11 cellular contexts compared by ENCODE assay signal in genomic region chr19:4972509-4973230, GRCh38. TPM values are rescaled to one million over a fixed set of nuclear protein-coding genes. Genes with fewer than 3 reads are reported as not detected.
A peak's percentile ranks its signal among the peaks of the same experiment; 100 is the strongest.
DNase-seq lines count a peak whose midpoint lies in the region; ATAC-seq and TF ChIP-seq lines count a peak whose summit lies in the region.
"Had no signal": no experiment of that assay in that cellular context is flagged by ENCODE, and none has a peak within 500 bp of the region (broad histone marks: within the 10 kb centered on the region; RNA-seq: fewer than 3 reads in every experiment).

No MANE protein-coding gene starts in this region.

- TF ChIP-seq CTCF in dorsolateral prefrontal cortex (IDR thresholded peaks at IDR 0.05 in 54 of 56, conservative IDR thresholded peaks at IDR 0.05 in 2 of 56; ENCODE audit: low read depth in 1 of 56, partially characterized antibody in 56 of 56): no peak

- H3K27ac ChIP-seq in esophagus (ENCODE audit: low read depth in 2 of 2, low read length in 1 of 2): peak overlapping the region; percentile 66 to 89
- H3K27ac ChIP-seq in dorsolateral prefrontal cortex: peak overlapping the region in 3 of 59 donors; percentile 1 to 20 (median 18)

- H3K4me1 ChIP-seq in esophagus (ENCODE audit: control insufficient read depth in 2 of 2, insufficient read depth in 2 of 2, low read length in 1 of 2): peaks cover 12 to 36% of the 10 kb centered on the region in 2 donors

- H3K27me3 ChIP-seq in esophagus (ENCODE audit: control insufficient read depth in 1 of 2, insufficient read depth in 2 of 2, low read length in 2 of 2) (no peaks in the 10 kb centered on the region), dorsolateral prefrontal cortex (no peaks in the 10 kb centered on the region)
- H3K27me3 ChIP-seq: heart left ventricle had no signal

- H3K36me3 ChIP-seq in esophagus (ENCODE audit: control insufficient read depth in 2 of 2, insufficient read depth in 2 of 2, low read length in 1 of 2): peaks cover 0 to 5% of the 10 kb centered on the region in 2 donors
- H3K36me3 ChIP-seq: heart left ventricle had no signal

- peak overlapping the region in 1 of 2 donors; percentile 11 for H3K4me3 ChIP-seq in esophagus (ENCODE audit: low read depth in 1 of 2, low read length in 2 of 2)
- no peak overlapping the region for H3K4me3 ChIP-seq in dorsolateral prefrontal cortex

- DNase-seq in GM03348 (ENCODE audit: low spot score): peak; percentile 43
- DNase-seq in renal cortical epithelial cell (ENCODE audit: low read depth): peak; percentile 84
- no peak for DNase-seq in G401 (ENCODE audit: low spot score)
- no peak for DNase-seq in dorsolateral prefrontal cortex
- DNase-seq in foreskin melanocyte: no peak
- DNase-seq: activated CD4-positive, CD25-positive, alpha-beta regulatory T cell; heart left ventricle; Kasumi-1 had no signal

- no peaks in the 10 kb centered on the region for H3K9me3 ChIP-seq in esophagus (ENCODE audit: control insufficient read depth in 2 of 2, insufficient read depth in 1 of 2, low read depth in 1 of 2, low read length in 1 of 2)
- H3K9me3 ChIP-seq: heart left ventricle had no signal

- WGBS in esophagus, 2 donors: 47 to 60% methylated on average over 12 of the region's 12 CpGs

- intact Hi-C loops in dorsolateral prefrontal cortex (cut with DNase I): loop anchor here in 1 of 2 donors (5.0 kb wide), 1 partner anchor 55 kb away; no protein-coding TSS in a partner anchor

- ATAC-seq in GM21717 (IDR thresholded peaks at IDR 0.05; ENCODE audit: unreplicated experiment): no peak
- ATAC-seq: heart left ventricle had no signal

- in situ Hi-C loops in G401 (cut with HindIII; ENCODE audit: low sequenced_read_pairs): no loop called here

TF ChIP-seq in PFSK-1, 5 proteins besides CTCF, POLR2A, EP300 and RAD21:
- no peak for TF ChIP-seq REST (IDR thresholded peaks at IDR 0.05; ENCODE audit: insufficient read depth in 1 of 2, low read depth in 2 of 2, low read length in 2 of 2)
- TF ChIP-seq SIN3A (IDR thresholded peaks at IDR 0.05; ENCODE audit: borderline replicate concordance, insufficient read depth, low read length): peak; percentile 51; the same call in 1 of the 2 replicates

RNA-seq across cellular contexts. Expression of gene KDM4B, which starts 3.8 kb away (rescaled TPM):
- 19.7 TPM for polyA plus RNA-seq in PFSK-1 (2012; ENCODE audit: insufficient read length, low read depth)
- polyA plus RNA-seq in esophagus: 10 to 100 TPM; 10.7 to 26.7 TPM
- total RNA-seq in renal cortical epithelial cell (8.7 and 47.0 TPM in 2 replicates), dorsolateral prefrontal cortex (10 to 100 TPM; 35.7 to 91.2 (median 55.2) TPM)
- total RNA-seq in G401 (2014; rRNA removed; shearing (Covaris generic)): 15.5 and 19.3 TPM in 2 replicates

Comparison
In these comparisons a context has a peak if more than half of its experiments do, and no peak if none do; other contexts are left out.
1. DNase-seq: peak in GM03348 (single experiment) and renal cortical epithelial cell (single experiment); none in G401 (single experiment), dorsolateral prefrontal cortex (0 of 10) and foreskin melanocyte (single experiment).